In the genomic region with DNA sequence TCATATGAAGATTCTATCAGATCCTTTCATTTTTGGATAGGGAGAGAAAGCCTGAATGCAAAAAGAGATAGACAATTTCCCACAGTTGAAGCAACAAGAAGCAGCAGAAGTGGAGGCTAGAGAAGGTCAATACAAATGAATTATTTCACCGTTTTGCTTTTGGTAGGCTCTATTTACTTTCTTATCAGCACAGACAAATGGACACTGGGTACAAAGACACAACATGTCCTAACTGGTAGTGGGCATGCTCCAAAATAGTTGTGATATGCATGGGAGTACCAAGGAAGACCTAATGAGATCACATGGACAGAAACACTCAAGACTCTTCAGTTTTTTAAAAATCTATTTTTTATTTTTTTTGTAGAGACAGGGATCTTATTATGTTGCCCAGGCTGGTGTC, we compare ENCODE assay signal across 25 cellular contexts.
DNase-seq lines count a peak whose midpoint lies in the region; ATAC-seq, FAIRE-seq and TF ChIP-seq lines count a peak whose summit lies in the region.
"Had no signal": no experiment of that assay in that cellular context is flagged by ENCODE, and none has a peak within 500 bp of the region (broad histone marks: within the 10 kb centered on the region; RNA-seq: fewer than 3 reads in every experiment).

No MANE protein-coding gene starts in this region.

- ATAC-seq in memory B cell (ENCODE audit: low read depth): no peak
- ATAC-seq: CD8-positive, alpha-beta T cell; GM23338; HCT116 had no signal

- no peaks in the 10 kb centered on the region for H3K27me3 Mint-ChIP-seq in activated naive CD4-positive, alpha-beta T cell treated with anti-CD3 and anti-CD28 coated beads for 36 hours (ENCODE audit: low read depth)
- no peaks in the 10 kb centered on the region for H3K27me3 Mint-ChIP-seq in activated naive CD4-positive, alpha-beta T cell treated with anti-CD3 and anti-CD28 coated beads, Interleukin-2, amount 10 ng/mL, durations not matched to agents 7 days and 5 days
- H3K27me3 Mint-ChIP-seq in memory B cell: no peaks in the 10 kb centered on the region
- H3K27me3 Mint-ChIP-seq: B cell; CD4-positive, CD25-positive, alpha-beta regulatory T cell had no signal

- H3K4me3 ChIP-seq in bronchial epithelial cell (ENCODE audit: low read depth, low read length) (no peak overlapping the region), epithelial cell of esophagus (ENCODE audit: low read length) (no peak overlapping the region), smooth muscle cell (no peak overlapping the region)
- H3K4me3 ChIP-seq: BLaER1, GM23338 had no signal

- H3K36me3 Mint-ChIP-seq in activated naive CD4-positive, alpha-beta T cell treated with anti-CD3 and anti-CD28 coated beads for 36 hours (ENCODE audit: low read depth): peaks cover 37% of the 10 kb centered on the region
- peaks cover 50% of the 10 kb centered on the region for H3K36me3 Mint-ChIP-seq in activated naive CD4-positive, alpha-beta T cell treated with anti-CD3 and anti-CD28 coated beads, Interleukin-2, amount 10 ng/mL, durations not matched to agents 7 days and 5 days
- H3K36me3 Mint-ChIP-seq in memory B cell: peaks cover 39% of the 10 kb centered on the region

- H3K36me3 ChIP-seq in bronchial epithelial cell (ENCODE audit: control insufficient read depth, insufficient read depth, low read length) (peaks cover 2% of the 10 kb centered on the region), smooth muscle cell (ENCODE audit: low read depth) (peaks cover 12% of the 10 kb centered on the region)

- H3K27me3 ChIP-seq in bronchial epithelial cell (ENCODE audit: control insufficient read depth, insufficient read depth, low read length) (no peaks in the 10 kb centered on the region), smooth muscle cell (ENCODE audit: low read depth) (no peaks in the 10 kb centered on the region)
- H3K27me3 ChIP-seq: BLaER1 had no signal

- FAIRE-seq in bronchial epithelial cell (lab: Jason Lieb, UNC) (no peak), urothelium cell line (lab: Jason Lieb, UNC) (no peak)
- FAIRE-seq: A204.1, D721Med, GM12891, GM18507 had no signal

- DNase-seq in activated naive CD4-positive, alpha-beta T cell treated with anti-CD3 and anti-CD28 coated beads for 36 hours: no peak
- DNase-seq in activated naive CD4-positive, alpha-beta T cell treated with anti-CD3 and anti-CD28 coated beads, Interleukin-2, amount 10 ng/mL, durations not matched to agents 7 days and 5 days: no peak
- DNase-seq in bronchial epithelial cell (ENCODE audit: low read depth) (peak; percentile 71), epithelial cell of esophagus (ENCODE audit: low read depth) (peak; percentile 41), memory B cell (ENCODE audit: low spot score in 2 of 2) (no peak), smooth muscle cell (lab: John Stamatoyannopoulos, UW; ENCODE audit: unreplicated experiment) (no peak), urothelium cell line (ENCODE audit: low spot score) (no peak)
- no peak for DNase-seq in stimulated activated naive CD4-positive, alpha-beta T cell (lab: John Stamatoyannopoulos, UW)
- DNase-seq: CD4-positive, CD25-positive, alpha-beta regulatory T cell; CD8-positive, alpha-beta T cell; DMS 273 treated with DMSO at 0.1 percent for 48 hours; DMS79; EL; GF-D8; H9 had no signal

- no peak overlapping the region for H2AFZ ChIP-seq in smooth muscle cell (ENCODE audit: low read depth)
- H2AFZ ChIP-seq: GM23338 had no signal

- CTCF ChIA-PET in activated naive CD4-positive, alpha-beta T cell treated with anti-CD3 and anti-CD28 coated beads for 36 hours (lab: Charles Lee): no interaction called here
- CTCF ChIA-PET in activated naive CD4-positive, alpha-beta T cell treated with anti-CD3 and anti-CD28 coated beads, Interleukin-2, amount 10 ng/mL, durations not matched to agents 7 days and 5 days (lab: Charles Lee): no interaction called here

- H4K20me1 ChIP-seq in smooth muscle cell (ENCODE audit: low read depth): no peaks in the 10 kb centered on the region
- H4K20me1 ChIP-seq: BLaER1 had no signal

- no peaks in the 10 kb centered on the region for H3K9me3 ChIP-seq in smooth muscle cell (replicated peaks; ENCODE audit: low read depth)

- peak overlapping the region; percentile 14 for H3K27ac Mint-ChIP-seq in activated naive CD4-positive, alpha-beta T cell treated with anti-CD3 and anti-CD28 coated beads for 36 hours
- no peak overlapping the region for H3K27ac Mint-ChIP-seq in activated naive CD4-positive, alpha-beta T cell treated with anti-CD3 and anti-CD28 coated beads, Interleukin-2, amount 10 ng/mL, durations not matched to agents 7 days and 5 days
- peak overlapping the region; percentile 48 for H3K27ac Mint-ChIP-seq in memory B cell
- H3K27ac Mint-ChIP-seq: B cell; CD4-positive, CD25-positive, alpha-beta regulatory T cell; GM23338; H9 had no signal

- no peak for TF ChIP-seq CTCF in bronchial epithelial cell (IDR thresholded peaks at IDR 0.05; ENCODE audit: insufficient read depth, low read length, severe bottlenecking)
- no peak for TF ChIP-seq CTCF in epithelial cell of esophagus (IDR thresholded peaks at IDR 0.05; ENCODE audit: insufficient read depth, low read depth, low read length, missing control alignments)
- no peak for TF ChIP-seq CTCF in smooth muscle cell (IDR thresholded peaks at IDR 0.05; ENCODE audit: borderline replicate concordance, insufficient read depth, poor library complexity, severe bottlenecking)

- no peak overlapping the region for H3K4me2 ChIP-seq in smooth muscle cell
- H3K4me2 ChIP-seq: BLaER1, GM23338 had no signal

- H3F3A ChIP-seq in smooth muscle cell (ENCODE audit: low read depth): no peaks in the 10 kb centered on the region

- no peaks in the 10 kb centered on the region for H3K4me1 ChIP-seq in smooth muscle cell (ENCODE audit: low read depth)
- H3K4me1 ChIP-seq: BLaER1 had no signal

- no peaks in the 10 kb centered on the region for H3K79me2 ChIP-seq in smooth muscle cell (ENCODE audit: low read depth)

- no peak overlapping the region for H3K4me3 Mint-ChIP-seq in activated naive CD4-positive, alpha-beta T cell treated with anti-CD3 and anti-CD28 coated beads for 36 hours
- no peak overlapping the region for H3K4me3 Mint-ChIP-seq in activated naive CD4-positive, alpha-beta T cell treated with anti-CD3 and anti-CD28 coated beads, Interleukin-2, amount 10 ng/mL, durations not matched to agents 7 days and 5 days
- no peak overlapping the region for H3K4me3 Mint-ChIP-seq in memory B cell
- H3K4me3 Mint-ChIP-seq: B cell; CD4-positive, CD25-positive, alpha-beta regulatory T cell; CD8-positive, alpha-beta T cell; GM23338; H9 had no signal

- WGBS in smooth muscle cell (ENCODE audit: low lambda C conversion rate): 94% methylated on average over 1 of the region's 1 CpG

- H3K9me3 Mint-ChIP-seq in activated naive CD4-positive, alpha-beta T cell treated with anti-CD3 and anti-CD28 coated beads for 36 hours: no peaks in the 10 kb centered on the region
- no peaks in the 10 kb centered on the region for H3K9me3 Mint-ChIP-seq in activated naive CD4-positive, alpha-beta T cell treated with anti-CD3 and anti-CD28 coated beads, Interleukin-2, amount 10 ng/mL, durations not matched to agents 7 days and 5 days
- no peaks in the 10 kb centered on the region for H3K9me3 Mint-ChIP-seq in memory B cell
- H3K9me3 Mint-ChIP-seq: GM23338, H9 had no signal

- H3K27ac ChIP-seq in smooth muscle cell (ENCODE audit: low read depth): no peak overlapping the region
- H3K27ac ChIP-seq: 22Rv1, BLaER1, C4-2B had no signal

- no peak overlapping the region for H3K9ac ChIP-seq in smooth muscle cell (ENCODE audit: low read depth)
- H3K9ac ChIP-seq: BLaER1 had no signal

- intact Hi-C loops in activated naive CD4-positive, alpha-beta T cell treated with anti-CD3 and anti-CD28 coated beads for 36 hours (cut with micrococcal nuclease): no loop called here

- H3K4me1 Mint-ChIP-seq in activated naive CD4-positive, alpha-beta T cell treated with anti-CD3 and anti-CD28 coated beads for 36 hours (ENCODE audit: low read depth): no peaks in the 10 kb centered on the region
- no peaks in the 10 kb centered on the region for H3K4me1 Mint-ChIP-seq in activated naive CD4-positive, alpha-beta T cell treated with anti-CD3 and anti-CD28 coated beads, Interleukin-2, amount 10 ng/mL, durations not matched to agents 7 days and 5 days
- no peaks in the 10 kb centered on the region for H3K4me1 Mint-ChIP-seq in memory B cell
- H3K4me1 Mint-ChIP-seq: B cell, GM23338, H9 had no signal

Comparison
In these comparisons a context has a peak if more than half of its experiments do, and no peak if none do; other contexts are left out.
1. DNase-seq: peak in bronchial epithelial cell (single experiment) and epithelial cell of esophagus (single experiment); none in activated naive CD4-positive, alpha-beta T cell treated with anti-CD3 and anti-CD28 coated beads for 36 hours (single experiment), activated naive CD4-positive, alpha-beta T cell treated with anti-CD3 and anti-CD28 coated beads, Interleukin-2, amount 10 ng/mL, durations not matched to agents 7 days and 5 days (single experiment), memory B cell (0 of 2), stimulated activated naive CD4-positive, alpha-beta T cell (0 of 6), smooth muscle cell (single experiment) and urothelium cell line (single experiment).